ENCODE assay signal across 1 cellular context in the genomic region with DNA sequence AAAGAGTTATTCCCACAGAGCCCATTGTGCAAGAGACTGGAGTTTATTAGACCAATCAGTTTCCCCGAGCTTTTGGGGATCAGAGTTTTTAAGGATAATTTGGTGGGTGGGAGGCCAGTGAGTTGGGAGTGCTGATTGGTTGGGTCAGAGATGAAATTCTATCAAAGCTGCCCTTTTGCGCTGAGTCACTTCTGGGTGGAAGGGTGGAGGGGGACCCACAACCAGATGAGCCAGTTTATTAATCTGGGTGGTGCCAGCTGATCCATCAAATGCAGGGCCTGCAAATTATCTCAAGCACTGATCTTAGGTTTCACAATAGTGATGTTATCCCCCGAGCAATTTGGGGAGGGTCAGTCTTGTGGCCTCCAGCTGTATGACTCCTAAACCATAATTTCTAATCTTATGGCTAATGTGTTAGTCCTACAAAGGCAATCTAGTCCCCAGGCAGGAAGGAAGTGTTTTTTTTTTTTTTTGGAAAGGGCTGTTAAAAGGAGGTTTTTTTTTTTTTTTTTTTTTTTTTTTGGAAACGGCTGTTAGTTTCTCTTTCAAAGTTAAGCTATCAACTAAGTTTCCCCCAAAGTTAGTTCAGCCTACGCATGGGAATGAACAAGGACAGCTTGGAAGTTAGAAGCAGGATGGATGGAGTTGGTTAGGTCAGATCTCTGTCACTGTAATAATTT.
TF ChIP-seq lines count a peak whose summit lies in the region.

No MANE protein-coding gene starts in this region.

TF ChIP-seq in GM23338, 12 proteins besides CTCF, POLR2A, EP300 and RAD21:
- TF ChIP-seq CREB1 (CRISPR knock-in tag; IDR thresholded peaks at IDR 0.05; ENCODE audit: low read depth), result no peak
- TF ChIP-seq, protein P1, sequence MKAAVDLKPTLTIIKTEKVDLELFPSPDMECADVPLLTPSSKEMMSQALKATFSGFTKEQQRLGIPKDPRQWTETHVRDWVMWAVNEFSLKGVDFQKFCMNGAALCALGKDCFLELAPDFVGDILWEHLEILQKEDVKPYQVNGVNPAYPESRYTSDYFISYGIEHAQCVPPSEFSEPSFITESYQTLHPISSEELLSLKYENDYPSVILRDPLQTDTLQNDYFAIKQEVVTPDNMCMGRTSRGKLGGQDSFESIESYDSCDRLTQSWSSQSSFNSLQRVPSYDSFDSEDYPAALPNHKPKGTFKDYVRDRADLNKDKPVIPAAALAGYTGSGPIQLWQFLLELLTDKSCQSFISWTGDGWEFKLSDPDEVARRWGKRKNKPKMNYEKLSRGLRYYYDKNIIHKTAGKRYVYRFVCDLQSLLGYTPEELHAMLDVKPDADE (IDR thresholded peaks at IDR 0.05), result no peak
- TF ChIP-seq NANOG (IDR thresholded peaks at IDR 0.05; ENCODE audit: borderline replicate concordance), result no peak
- no peak for TF ChIP-seq ZNF331 (CRISPR knock-in tag; IDR thresholded peaks at IDR 0.05; ENCODE audit: low read depth)
- no peak for TF ChIP-seq ZNF114 (CRISPR knock-in tag; IDR thresholded peaks at IDR 0.05)
- no peak for TF ChIP-seq EZH2 (IDR thresholded peaks at IDR 0.05; ENCODE audit: low read depth, unreplicated experiment)
- TF ChIP-seq EZH2phosphoT487 (IDR thresholded peaks at IDR 0.05; ENCODE audit: unreplicated experiment), result no peak
- TF ChIP-seq, protein P2, sequence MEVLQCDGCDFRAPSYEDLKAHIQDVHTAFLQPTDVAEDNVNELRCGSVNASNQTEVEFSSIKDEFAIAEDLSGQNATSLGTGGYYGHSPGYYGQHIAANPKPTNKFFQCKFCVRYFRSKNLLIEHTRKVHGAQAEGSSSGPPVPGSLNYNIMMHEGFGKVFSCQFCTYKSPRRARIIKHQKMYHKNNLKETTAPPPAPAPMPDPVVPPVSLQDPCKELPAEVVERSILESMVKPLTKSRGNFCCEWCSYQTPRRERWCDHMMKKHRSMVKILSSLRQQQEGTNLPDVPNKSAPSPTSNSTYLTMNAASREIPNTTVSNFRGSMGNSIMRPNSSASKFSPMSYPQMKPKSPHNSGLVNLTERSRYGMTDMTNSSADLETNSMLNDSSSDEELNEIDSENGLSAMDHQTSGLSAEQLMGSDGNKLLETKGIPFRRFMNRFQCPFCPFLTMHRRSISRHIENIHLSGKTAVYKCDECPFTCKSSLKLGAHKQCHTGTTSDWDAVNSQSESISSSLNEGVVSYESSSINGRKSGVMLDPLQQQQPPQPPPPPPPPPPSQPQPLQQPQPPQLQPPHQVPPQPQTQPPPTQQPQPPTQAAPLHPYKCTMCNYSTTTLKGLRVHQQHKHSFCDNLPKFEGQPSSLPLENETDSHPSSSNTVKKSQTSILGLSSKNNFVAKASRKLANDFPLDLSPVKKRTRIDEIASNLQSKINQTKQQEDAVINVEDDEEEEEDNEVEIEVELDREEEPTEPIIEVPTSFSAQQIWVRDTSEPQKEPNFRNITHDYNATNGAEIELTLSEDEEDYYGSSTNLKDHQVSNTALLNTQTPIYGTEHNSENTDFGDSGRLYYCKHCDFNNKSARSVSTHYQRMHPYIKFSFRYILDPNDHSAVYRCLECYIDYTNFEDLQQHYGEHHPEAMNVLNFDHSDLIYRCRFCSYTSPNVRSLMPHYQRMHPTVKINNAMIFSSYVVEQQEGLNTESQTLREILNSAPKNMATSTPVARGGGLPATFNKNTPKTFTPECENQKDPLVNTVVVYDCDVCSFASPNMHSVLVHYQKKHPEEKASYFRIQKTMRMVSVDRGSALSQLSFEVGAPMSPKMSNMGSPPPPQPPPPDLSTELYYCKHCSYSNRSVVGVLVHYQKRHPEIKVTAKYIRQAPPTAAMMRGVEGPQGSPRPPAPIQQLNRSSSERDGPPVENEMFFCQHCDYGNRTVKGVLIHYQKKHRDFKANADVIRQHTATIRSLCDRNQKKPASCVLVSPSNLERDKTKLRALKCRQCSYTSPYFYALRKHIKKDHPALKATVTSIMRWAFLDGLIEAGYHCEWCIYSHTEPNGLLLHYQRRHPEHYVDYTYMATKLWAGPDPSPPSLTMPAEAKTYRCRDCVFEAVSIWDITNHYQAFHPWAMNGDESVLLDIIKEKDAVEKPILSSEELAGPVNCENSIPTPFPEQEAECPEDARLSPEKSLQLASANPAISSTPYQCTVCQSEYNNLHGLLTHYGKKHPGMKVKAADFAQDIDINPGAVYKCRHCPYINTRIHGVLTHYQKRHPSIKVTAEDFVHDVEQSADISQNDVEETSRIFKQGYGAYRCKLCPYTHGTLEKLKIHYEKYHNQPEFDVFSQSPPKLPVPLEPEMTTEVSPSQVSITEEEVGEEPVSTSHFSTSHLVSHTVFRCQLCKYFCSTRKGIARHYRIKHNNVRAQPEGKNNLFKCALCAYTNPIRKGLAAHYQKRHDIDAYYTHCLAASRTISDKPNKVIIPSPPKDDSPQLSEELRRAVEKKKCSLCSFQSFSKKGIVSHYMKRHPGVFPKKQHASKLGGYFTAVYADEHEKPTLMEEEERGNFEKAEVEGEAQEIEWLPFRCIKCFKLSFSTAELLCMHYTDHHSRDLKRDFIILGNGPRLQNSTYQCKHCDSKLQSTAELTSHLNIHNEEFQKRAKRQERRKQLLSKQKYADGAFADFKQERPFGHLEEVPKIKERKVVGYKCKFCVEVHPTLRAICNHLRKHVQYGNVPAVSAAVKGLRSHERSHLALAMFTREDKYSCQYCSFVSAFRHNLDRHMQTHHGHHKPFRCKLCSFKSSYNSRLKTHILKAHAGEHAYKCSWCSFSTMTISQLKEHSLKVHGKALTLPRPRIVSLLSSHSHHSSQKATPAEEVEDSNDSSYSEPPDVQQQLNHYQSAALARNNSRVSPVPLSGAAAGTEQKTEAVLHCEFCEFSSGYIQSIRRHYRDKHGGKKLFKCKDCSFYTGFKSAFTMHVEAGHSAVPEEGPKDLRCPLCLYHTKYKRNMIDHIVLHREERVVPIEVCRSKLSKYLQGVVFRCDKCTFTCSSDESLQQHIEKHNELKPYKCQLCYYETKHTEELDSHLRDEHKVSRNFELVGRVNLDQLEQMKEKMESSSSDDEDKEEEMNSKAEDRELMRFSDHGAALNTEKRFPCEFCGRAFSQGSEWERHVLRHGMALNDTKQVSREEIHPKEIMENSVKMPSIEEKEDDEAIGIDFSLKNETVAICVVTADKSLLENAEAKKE (CRISPR knock-in tag; IDR thresholded peaks at IDR 0.05), result no peak
- TF ChIP-seq, protein P3, sequence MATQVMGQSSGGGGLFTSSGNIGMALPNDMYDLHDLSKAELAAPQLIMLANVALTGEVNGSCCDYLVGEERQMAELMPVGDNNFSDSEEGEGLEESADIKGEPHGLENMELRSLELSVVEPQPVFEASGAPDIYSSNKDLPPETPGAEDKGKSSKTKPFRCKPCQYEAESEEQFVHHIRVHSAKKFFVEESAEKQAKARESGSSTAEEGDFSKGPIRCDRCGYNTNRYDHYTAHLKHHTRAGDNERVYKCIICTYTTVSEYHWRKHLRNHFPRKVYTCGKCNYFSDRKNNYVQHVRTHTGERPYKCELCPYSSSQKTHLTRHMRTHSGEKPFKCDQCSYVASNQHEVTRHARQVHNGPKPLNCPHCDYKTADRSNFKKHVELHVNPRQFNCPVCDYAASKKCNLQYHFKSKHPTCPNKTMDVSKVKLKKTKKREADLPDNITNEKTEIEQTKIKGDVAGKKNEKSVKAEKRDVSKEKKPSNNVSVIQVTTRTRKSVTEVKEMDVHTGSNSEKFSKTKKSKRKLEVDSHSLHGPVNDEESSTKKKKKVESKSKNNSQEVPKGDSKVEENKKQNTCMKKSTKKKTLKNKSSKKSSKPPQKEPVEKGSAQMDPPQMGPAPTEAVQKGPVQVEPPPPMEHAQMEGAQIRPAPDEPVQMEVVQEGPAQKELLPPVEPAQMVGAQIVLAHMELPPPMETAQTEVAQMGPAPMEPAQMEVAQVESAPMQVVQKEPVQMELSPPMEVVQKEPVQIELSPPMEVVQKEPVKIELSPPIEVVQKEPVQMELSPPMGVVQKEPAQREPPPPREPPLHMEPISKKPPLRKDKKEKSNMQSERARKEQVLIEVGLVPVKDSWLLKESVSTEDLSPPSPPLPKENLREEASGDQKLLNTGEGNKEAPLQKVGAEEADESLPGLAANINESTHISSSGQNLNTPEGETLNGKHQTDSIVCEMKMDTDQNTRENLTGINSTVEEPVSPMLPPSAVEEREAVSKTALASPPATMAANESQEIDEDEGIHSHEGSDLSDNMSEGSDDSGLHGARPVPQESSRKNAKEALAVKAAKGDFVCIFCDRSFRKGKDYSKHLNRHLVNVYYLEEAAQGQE (IDR thresholded peaks at IDR 0.05; ENCODE audit: unreplicated experiment), result no peak
- TF ChIP-seq STAT1 (IDR thresholded peaks at IDR 0.05; ENCODE audit: unreplicated experiment), result no peak
- no peak for TF ChIP-seq POLR2AphosphoS5 (IDR thresholded peaks at IDR 0.05; ENCODE audit: low read depth)
- TF ChIP-seq JUNB (IDR thresholded peaks at IDR 0.05; ENCODE audit: unreplicated experiment), result no peak
